In genomic region chr2:25567406-25567805, GRCh38 we compare ENCODE assay signal across 8 cellular contexts.
DNase-seq lines count a peak whose midpoint lies in the region; ATAC-seq, FAIRE-seq and TF ChIP-seq lines count a peak whose summit lies in the region.

No MANE protein-coding gene starts in this region.

- no peak overlapping the region for H3K4me3 Mint-ChIP-seq in activated CD8-positive, alpha-beta T cell treated with anti-CD3 and anti-CD28 coated beads for 36 hours

- FAIRE-seq in A204.1 (lab: Jason Lieb, UNC) (peak; percentile 91), G401.6 (lab: Jason Lieb, UNC) (peak; percentile 68), islet of Langerhans (lab: Jason Lieb, UNC) (peak; percentile 89)

- CTCF ChIA-PET in activated CD8-positive, alpha-beta T cell treated with anti-CD3 and anti-CD28 coated beads for 36 hours (lab: Charles Lee), result interaction anchor here (0.7 to 2.2 kb wide), 13 partner anchors 10 to 253 kb away, joined by 3 to 10 read pairs (median 3); no protein-coding TSS in a partner anchor

- TF ChIP-seq CTCF in activated CD8-positive, alpha-beta T cell treated with anti-CD3 and anti-CD28 coated beads for 36 hours (IDR thresholded peaks at IDR 0.05), result peak; percentile 71

- peak; percentile 38 for DNase-seq in LHCN-M2 (ENCODE audit: low read depth)
- peak; percentile 40 for DNase-seq in activated CD8-positive, alpha-beta T cell treated with anti-CD3 and anti-CD28 coated beads for 36 hours

- H3K36me3 Mint-ChIP-seq in activated CD8-positive, alpha-beta T cell treated with anti-CD3 and anti-CD28 coated beads for 36 hours (ENCODE audit: low read depth), result no peaks in the 10 kb centered on the region

- peaks cover 10% of the 10 kb centered on the region for H3K4me1 Mint-ChIP-seq in activated CD8-positive, alpha-beta T cell treated with anti-CD3 and anti-CD28 coated beads for 36 hours (ENCODE audit: low read depth)

- no peaks in the 10 kb centered on the region for H3K9me3 Mint-ChIP-seq in activated CD8-positive, alpha-beta T cell treated with anti-CD3 and anti-CD28 coated beads for 36 hours

- ATAC-seq in activated CD8-positive, alpha-beta T cell treated with anti-CD3 and anti-CD28 coated beads for 36 hours, result peak; percentile 68
- ATAC-seq in GM18498 (IDR thresholded peaks at IDR 0.05; ENCODE audit: unreplicated experiment) (no peak), GM19328 (IDR thresholded peaks at IDR 0.05; ENCODE audit: unreplicated experiment) (no peak), HG02588 (IDR thresholded peaks at IDR 0.05; ENCODE audit: unreplicated experiment) (no peak)

- intact Hi-C loops in activated CD8-positive, alpha-beta T cell treated with anti-CD3 and anti-CD28 coated beads for 36 hours (cut with micrococcal nuclease), result no loop called here

- no peaks in the 10 kb centered on the region for H3K27me3 Mint-ChIP-seq in activated CD8-positive, alpha-beta T cell treated with anti-CD3 and anti-CD28 coated beads for 36 hours

- POLR2A ChIA-PET in activated CD8-positive, alpha-beta T cell treated with anti-CD3 and anti-CD28 coated beads for 36 hours (lab: Charles Lee), result no interaction called here

- no peak overlapping the region for H3K27ac Mint-ChIP-seq in activated CD8-positive, alpha-beta T cell treated with anti-CD3 and anti-CD28 coated beads for 36 hours
